In the genomic region with DNA sequence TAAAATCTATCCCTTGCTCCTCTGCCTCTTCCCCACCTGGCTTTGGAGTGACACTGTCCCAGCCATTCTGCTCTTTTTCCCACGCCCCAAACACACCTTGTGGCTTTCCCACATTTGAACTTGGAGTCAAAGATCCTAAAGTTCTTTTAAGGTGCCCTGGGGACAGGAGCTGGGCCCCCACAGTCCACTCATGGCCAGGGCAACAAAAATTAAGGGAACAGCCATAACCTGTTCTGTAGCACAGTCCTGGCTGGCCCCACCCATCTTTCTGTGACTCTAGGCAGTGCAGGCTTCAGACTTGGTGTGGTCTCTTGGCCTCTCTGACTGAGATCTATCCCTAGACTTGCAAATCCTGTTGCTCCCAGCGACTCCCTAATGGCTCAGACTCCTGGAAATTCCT, we compare ENCODE assay signal across 13 cellular contexts.
"Had no signal": no experiment of that assay in that cellular context is flagged by ENCODE, and none has a peak within 500 bp of the region (broad histone marks: within the 10 kb centered on the region; RNA-seq: fewer than 3 reads in every experiment).

No MANE protein-coding gene starts in this region.

- H3K9me3 ChIP-seq: left ventricle myocardium inferior had no signal

- H3K36me3 ChIP-seq: left ventricle myocardium inferior, WERI-Rb-1 had no signal

- H3K4me3 ChIP-seq: left ventricle myocardium inferior had no signal

- H3K9ac ChIP-seq: parathyroid adenoma had no signal

- ATAC-seq: activated CD4-positive, alpha-beta T cell treated with anti-CD3 and anti-CD28 coated beads for 36 hours; activated CD8-positive, alpha-beta T cell treated with anti-CD3 and anti-CD28 coated beads, Interleukin-2, amount 10 ng/mL, durations not matched to agents 7 days and 5 days had no signal

- H3K4me1 ChIP-seq: left ventricle myocardium inferior, parathyroid adenoma had no signal

- H3K27ac ChIP-seq: left ventricle myocardium inferior, parathyroid adenoma, WERI-Rb-1 had no signal

- H3K79me2 ChIP-seq: parathyroid adenoma had no signal

- H2AFZ ChIP-seq: parathyroid adenoma had no signal

- DNase-seq: activated CD4-positive, alpha-beta T cell treated with anti-CD3 and anti-CD28 coated beads for 36 hours; activated CD8-positive, alpha-beta T cell treated with anti-CD3 and anti-CD28 coated beads, Interleukin-2, amount 10 ng/mL, durations not matched to agents 7 days and 5 days; activated naive CD4-positive, alpha-beta T cell treated with anti-CD3 and anti-CD28 coated beads for 36 hours; caudate nucleus; cortex of kidney; effector CD8-positive, alpha-beta T cell; glutamatergic neuron; left ventricle myocardium inferior; mesenchymal stem cell; T1000; trophoblast cell; WERI-Rb-1 had no signal
